In genomic region chr17:17837380-17837821, GRCh38 we compare ENCODE assay signal across 8 cellular contexts. TPM values are rescaled to one million over a fixed set of nuclear protein-coding genes. Genes with fewer than 3 reads are reported as not detected.
DNase-seq lines count a peak whose midpoint lies in the region; ATAC-seq and TF ChIP-seq lines count a peak whose summit lies in the region.

No MANE protein-coding gene starts in this region.

- peaks cover 67% of the 10 kb centered on the region for H3K4me1 Mint-ChIP-seq in activated B cell treated with CpG ODN at 0.5 μM for 24 hours

- TF ChIP-seq CTCF in activated B cell treated with CpG ODN at 0.5 μM for 24 hours (IDR thresholded peaks at IDR 0.05) (no peak), cardiac muscle cell (IDR thresholded peaks at IDR 0.05; ENCODE audit: low read depth, low read length) (no peak)

- H3K27me3 ChIP-seq in HAP-1 (ENCODE audit: low read depth) (no peaks in the 10 kb centered on the region), cardiac muscle cell (no peaks in the 10 kb centered on the region)

- DNase-seq in A172 (ENCODE audit: low spot score), result peak; percentile 68
- peak in 1 of 2 experiments; percentile 60 for DNase-seq in HAP-1 (ENCODE audit: low spot score in 2 of 2)
- DNase-seq in activated B cell treated with CpG ODN at 0.5 μM for 24 hours, result no peak
- DNase-seq in cardiac muscle cell (ENCODE audit: low read depth in 1 of 2, low spot score in 1 of 2), result peak in 1 of 2 donors; percentile 90
- peak; percentile 73 for DNase-seq in skeletal muscle cell (ENCODE audit: low read depth)
- DNase-seq in NCI-H2196 treated with DMSO at 0.1 percent for 48 hours (lab: John Stamatoyannopoulos, UW; ENCODE audit: unreplicated experiment), result no peak
- no peak for DNase-seq in GF-D8 (lab: John Stamatoyannopoulos, UW)
- DNase-seq in activated CD4-positive, alpha-beta T cell treated with anti-CD3 and anti-CD28 coated beads, Interleukin-2, amount 50 U/mL, for 1 hour, result no peak

- H3K9me3 ChIP-seq in HAP-1, result no peaks in the 10 kb centered on the region
- no peaks in the 10 kb centered on the region for H3K9me3 ChIP-seq in cardiac muscle cell (ENCODE audit: low read depth)

- H3K4me3 ChIP-seq in HAP-1 (peak overlapping the region; percentile 79), cardiac muscle cell (peak overlapping the region; percentile 41), skeletal muscle cell (ENCODE audit: low read depth, low read length) (peak overlapping the region; percentile 79)

- peak overlapping the region; percentile 85 for H3K27ac ChIP-seq in cardiac muscle cell

- CTCF ChIA-PET in activated B cell treated with CpG ODN at 0.5 μM for 24 hours (lab: Charles Lee), result interaction anchor here (1.3 kb wide), 2 partner anchors 23 to 25 kb away, joined by 3 to 4 read pairs; no protein-coding TSS in a partner anchor

- H3K27ac Mint-ChIP-seq in activated B cell treated with CpG ODN at 0.5 μM for 24 hours, result peak overlapping the region; percentile 82

- no peaks in the 10 kb centered on the region for H3K9me3 Mint-ChIP-seq in activated B cell treated with CpG ODN at 0.5 μM for 24 hours

- no peak for ATAC-seq in activated B cell treated with CpG ODN at 0.5 μM for 24 hours (ENCODE audit: low read depth)

- H3K36me3 Mint-ChIP-seq in activated B cell treated with CpG ODN at 0.5 μM for 24 hours (ENCODE audit: low read depth), result no peaks in the 10 kb centered on the region

- H3K4me3 Mint-ChIP-seq in activated B cell treated with CpG ODN at 0.5 μM for 24 hours, result peak overlapping the region; percentile 86

- POLR2A ChIA-PET in activated B cell treated with CpG ODN at 0.5 μM for 24 hours (lab: Charles Lee), result interaction anchor here (0.6 to 4.7 kb wide), 4 partner anchors 13 to 199 kb away, joined by 3 to 48 read pairs (median 10); no protein-coding TSS in a partner anchor

- intact Hi-C loops in activated B cell treated with CpG ODN at 0.5 μM for 24 hours (cut with micrococcal nuclease), result loop anchor here (5.0 kb wide), 2 partner anchors 850 to 1470 kb away; no protein-coding TSS in a partner anchor

- H3K36me3 ChIP-seq in HAP-1 (replicated peaks) (peaks cover 11% of the 10 kb centered on the region), cardiac muscle cell (no peaks in the 10 kb centered on the region)

- in situ Hi-C loops in HAP-1 (cut with MboI; ENCODE audit: low sequenced_read_pairs), result no loop called here

- H3K27me3 Mint-ChIP-seq in activated B cell treated with CpG ODN at 0.5 μM for 24 hours, result no peaks in the 10 kb centered on the region

- peaks cover 58% of the 10 kb centered on the region for H3K4me1 ChIP-seq in HAP-1
- peaks cover 56% of the 10 kb centered on the region for H3K4me1 ChIP-seq in cardiac muscle cell (ENCODE audit: low read depth)

RNA-seq across cellular contexts. Expression of gene SREBF1, which starts 0.6 kb away (rescaled TPM):
- 92.5 and 132 TPM in 2 replicates for total RNA-seq in A172 (2014; rRNA removed; shearing (Covaris generic))
- total RNA-seq in activated B cell treated with CpG ODN at 0.5 μM for 24 hours (16.7 and 19.7 TPM in 2 replicates), cardiac muscle cell (36.4 and 45.9 TPM in 2 replicates)
- polyA plus RNA-seq in cardiac muscle cell, result 28.5 and 38.9 TPM in 2 replicates

Comparison
In these comparisons a context has a peak if more than half of its experiments do, and no peak if none do; other contexts are left out.
1. DNase-seq: peak in A172 (single experiment) and skeletal muscle cell (single experiment); none in activated B cell treated with CpG ODN at 0.5 μM for 24 hours (single experiment), NCI-H2196 treated with DMSO at 0.1 percent for 48 hours (single experiment), GF-D8 (single experiment) and activated CD4-positive, alpha-beta T cell treated with anti-CD3 and anti-CD28 coated beads, Interleukin-2, amount 50 U/mL, for 1 hour (single experiment).
2. Peak in every context shown above with its lines, with median percentiles within 50 percentile points of each other: H3K4me3 ChIP-seq.